Comparison of ENCODE assay signal across 8 cellular contexts in the genomic region with DNA sequence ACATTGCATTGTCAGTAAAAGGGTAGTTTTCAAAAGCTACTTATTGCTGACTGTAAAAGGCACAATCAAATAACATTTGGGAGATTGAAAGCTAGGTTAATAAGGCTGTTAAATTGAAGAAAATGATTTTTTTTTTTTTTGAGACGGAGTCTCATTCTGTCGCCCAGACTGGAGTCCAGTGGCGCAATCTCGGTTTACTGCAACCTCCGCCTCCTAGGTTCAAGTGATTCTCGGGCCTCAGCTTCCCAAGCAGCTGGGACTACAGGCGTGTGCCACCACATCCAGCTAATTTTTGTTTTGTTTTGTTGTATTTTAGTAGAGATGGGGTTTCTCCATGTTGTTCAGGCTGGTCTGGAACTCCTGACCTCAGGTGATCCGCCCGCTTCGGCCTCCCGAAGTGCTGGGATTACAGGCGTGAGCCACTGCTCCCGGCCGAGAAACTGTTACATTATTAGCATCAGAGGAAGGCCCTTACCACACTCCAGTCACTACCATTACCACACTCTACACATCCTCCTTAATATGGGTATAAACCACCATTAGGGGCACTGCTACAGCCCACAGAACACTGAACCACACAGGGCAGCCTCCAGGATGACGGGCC. TPM values are rescaled to one million over a fixed set of nuclear protein-coding genes. Genes with fewer than 3 reads are reported as not detected.
DNase-seq lines count a peak whose midpoint lies in the region; ATAC-seq and TF ChIP-seq lines count a peak whose summit lies in the region.

No MANE protein-coding gene starts in this region.

- TF ChIP-seq CTCF in OCI-LY7 (conservative IDR thresholded peaks at IDR 0.05; ENCODE audit: low read length), result no peak
- TF ChIP-seq CTCF in GM13976 (IDR thresholded peaks at IDR 0.05; ENCODE audit: borderline replicate concordance, control extremely low read depth, extremely low read depth, insufficient read depth, missing control alignments), result no peak

- H3K9me3 Mint-ChIP-seq in naive thymus-derived CD4-positive, alpha-beta T cell, result peaks cover 0 to 5% (median 0%) of the 10 kb centered on the region in 11 donors

- ATAC-seq in GM18861 (IDR thresholded peaks at IDR 0.05; ENCODE audit: unreplicated experiment) (peak; percentile 25), HG02623 (IDR thresholded peaks at IDR 0.05; ENCODE audit: unreplicated experiment) (peak; percentile 3)
- ATAC-seq in naive thymus-derived CD4-positive, alpha-beta T cell, result peak; percentile 12

- intact Hi-C loops in OCI-LY7 (cut with micrococcal nuclease; ENCODE audit: unreplicated experiment), result loop anchor here (5.0 kb wide), 1 partner anchor 251 kb away; a partner anchor contains a TSS
- intact Hi-C loops in naive thymus-derived CD4-positive, alpha-beta T cell (cut with micrococcal nuclease), result loop anchor here (1.0 to 10.0 kb wide), 4 partner anchors 702 to 1872 kb away; a partner anchor contains a TSS

- H3K4me3 Mint-ChIP-seq in naive thymus-derived CD4-positive, alpha-beta T cell, result peak overlapping the region; percentile 95 to 100 (median 98)

- peaks cover 47% of the 10 kb centered on the region for H3K79me2 ChIP-seq in OCI-LY7 (ENCODE audit: insufficient read depth, low read depth, low read length)

- peak overlapping the region; percentile 89 to 100 (median 99) for H3K27ac Mint-ChIP-seq in naive thymus-derived CD4-positive, alpha-beta T cell

- peaks cover 12 to 49% (median 40%) of the 10 kb centered on the region in 7 donors for H3K4me1 Mint-ChIP-seq in naive thymus-derived CD4-positive, alpha-beta T cell

- H4K20me1 ChIP-seq in OCI-LY7 (ENCODE audit: insufficient read depth, low read length), result peaks cover 15% of the 10 kb centered on the region; the same call in 1 of the 2 replicates

- DNase-seq in OCI-LY7 (ENCODE audit: low spot score) (no peak), GM13976 (ENCODE audit: low spot score) (no peak), SHP77 (lab: John Stamatoyannopoulos, UW) (no peak), NCI-H2029 treated with DMSO at 0.1 percent for 48 hours (lab: John Stamatoyannopoulos, UW) (no peak)
- DNase-seq in naive thymus-derived CD4-positive, alpha-beta T cell, result no peak

- peak overlapping the region; percentile 90 for H3K4me2 ChIP-seq in OCI-LY7 (ENCODE audit: low read length)

- peaks cover 0 to 2% (median 0%) of the 10 kb centered on the region in 5 donors for H3K27me3 Mint-ChIP-seq in naive thymus-derived CD4-positive, alpha-beta T cell

- 29% methylated on average over 15 of the region's 15 CpGs for WGBS in ectodermal cell, 2 experiments

- BruUV-seq in OCI-LY7 (replicated peaks; lab: Mats Ljungman, UMichigan), result no TSS peak

- H3K9me3 ChIP-seq in OCI-LY7 (ENCODE audit: low read length) (no peaks in the 10 kb centered on the region), ectodermal cell (ENCODE audit: control insufficient read depth, low read length) (no peaks in the 10 kb centered on the region)
- H3K9me3 ChIP-seq in naive thymus-derived CD4-positive, alpha-beta T cell (ENCODE audit: control insufficient read depth in 2 of 3, low read length in 3 of 3), result no peaks in the 10 kb centered on the region

- in situ Hi-C loops in GM13976 (cut with MboI; ENCODE audit: low sequenced_read_pairs, unreplicated experiment), result no loop called here

- peaks cover 37% of the 10 kb centered on the region for H3K36me3 ChIP-seq in OCI-LY7 (ENCODE audit: insufficient read depth, low read length)
- peaks cover 5% of the 10 kb centered on the region for H3K36me3 ChIP-seq in ectodermal cell (ENCODE audit: control insufficient read depth, insufficient read depth, low read length)
- H3K36me3 ChIP-seq in naive thymus-derived CD4-positive, alpha-beta T cell (ENCODE audit: control insufficient read depth in 2 of 3, insufficient read depth in 3 of 3, low read length in 3 of 3), result peaks cover 0 to 10% (median 0%) of the 10 kb centered on the region in 3 experiments

- CTCF ChIA-PET in OCI-LY7 (lab: Charles Lee; ENCODE audit: unreplicated experiment), result interaction anchor here (1.2 kb wide), 1 partner anchor 114 kb away, joined by 4 read pairs; no protein-coding TSS in a partner anchor
- CTCF ChIA-PET in naive thymus-derived CD4-positive, alpha-beta T cell (lab: Charles Lee), result interaction anchor here (0.6 to 1.3 kb wide), 4 partner anchors 37 to 306 kb away, joined by 3 to 6 read pairs (median 4); no protein-coding TSS in a partner anchor

- POLR2A ChIA-PET in OCI-LY7 (lab: Charles Lee), result interaction anchor here (0.6 to 2.2 kb wide), 11 partner anchors 10 to 460 kb away, joined by 3 to 10 read pairs (median 3); a partner anchor contains a TSS
- POLR2A ChIA-PET in naive thymus-derived CD4-positive, alpha-beta T cell (lab: Charles Lee), result interaction anchor here (0.6 to 2.5 kb wide), 7 partner anchors 8 to 452 kb away, joined by 3 to 9 read pairs (median 5); a partner anchor contains a TSS

- H3K4me3 ChIP-seq in OCI-LY7 (ENCODE audit: low read depth, low read length, poor library complexity, severe bottlenecking) (peak overlapping the region; percentile 92), ectodermal cell (ENCODE audit: insufficient read depth, low read depth, low read length) (peak overlapping the region; percentile 84)
- H3K4me3 ChIP-seq in naive thymus-derived CD4-positive, alpha-beta T cell (ENCODE audit: low read length), result peak overlapping the region; percentile 92

- peaks cover 0 to 10% (median 5%) of the 10 kb centered on the region in 5 donors for H3K36me3 Mint-ChIP-seq in naive thymus-derived CD4-positive, alpha-beta T cell

- H3K27ac ChIP-seq in OCI-LY7 (ENCODE audit: low read depth, low read length, poor library complexity, severe bottlenecking) (peak overlapping the region; percentile 68), ectodermal cell (ENCODE audit: insufficient read depth, low read depth, low read length, poor library complexity, severe bottlenecking) (no peak overlapping the region)
- peak overlapping the region; percentile 94 for H3K27ac ChIP-seq in naive thymus-derived CD4-positive, alpha-beta T cell (ENCODE audit: low read depth, low read length)

- H3K9me2 ChIP-seq in OCI-LY7 (ENCODE audit: insufficient read depth, low read length), result no peaks in the 10 kb centered on the region

- peaks cover 40% of the 10 kb centered on the region for H3K4me1 ChIP-seq in OCI-LY7 (ENCODE audit: insufficient read depth, low read length, poor library complexity, severe bottlenecking)
- no peaks in the 10 kb centered on the region for H3K4me1 ChIP-seq in ectodermal cell (ENCODE audit: control insufficient read depth, insufficient read depth, low read length)
- H3K4me1 ChIP-seq in naive thymus-derived CD4-positive, alpha-beta T cell (ENCODE audit: control insufficient read depth in 2 of 2, insufficient read depth in 2 of 2, low read length in 2 of 2), result peaks cover 4 to 12% of the 10 kb centered on the region in 2 donors

- H3K27me3 ChIP-seq in ectodermal cell (ENCODE audit: control insufficient read depth, insufficient read depth, low read length, poor library complexity, severe bottlenecking), result no peaks in the 10 kb centered on the region
- H3K27me3 ChIP-seq in naive thymus-derived CD4-positive, alpha-beta T cell (ENCODE audit: control insufficient read depth in 2 of 2, insufficient read depth in 2 of 2, low read length in 2 of 2), result no peaks in the 10 kb centered on the region

- H2AFZ ChIP-seq in OCI-LY7 (ENCODE audit: low read length), result peak overlapping the region; percentile 93; the same call in 1 of the 2 replicates

RNA-seq across cellular contexts. Expression of a gene that starts 1.0 kb away (rescaled TPM):
- 51.7 and 53.4 TPM in 2 replicates for total RNA-seq in OCI-LY7 (2014; rRNA removed; shearing (Covaris generic))
- total RNA-seq in OCI-LY7 (2022), result 75.3 and 84.0 TPM in 2 replicates
- 81.2 TPM for polyA plus RNA-seq in ectodermal cell (2013, experiment 1 of 4)
- 75.9 TPM for polyA plus RNA-seq in ectodermal cell (2013, experiment 2 of 4)
- polyA plus RNA-seq in ectodermal cell (2013, experiment 3 of 4), result 48.4 TPM
- polyA plus RNA-seq in ectodermal cell (2013, experiment 4 of 4), result 52.8 TPM
- 10 to 100 TPM; 14.7 to 36.6 (median 21.7) TPM for total RNA-seq in naive thymus-derived CD4-positive, alpha-beta T cell
- polyA plus RNA-seq in naive thymus-derived CD4-positive, alpha-beta T cell, result 10 to 100 TPM; 12.2 to 12.6 TPM

RNA-seq across cellular contexts. Expression of a gene that starts 45.7 kb away (rescaled TPM):
- total RNA-seq in OCI-LY7 (2014; rRNA removed; shearing (Covaris generic)), result 0.28 TPM in 1 of 2 replicates, not detected in the other
- 0.13 and 0.42 TPM in 2 replicates for total RNA-seq in OCI-LY7 (2022)
- polyA plus RNA-seq in ectodermal cell (2013, experiment 1 of 4), result not detected
- polyA plus RNA-seq in ectodermal cell (2013, experiment 2 of 4), result 0.09 TPM
- polyA plus RNA-seq in ectodermal cell (2013, experiment 3 of 4), result not detected
- polyA plus RNA-seq in ectodermal cell (2013, experiment 4 of 4), result not detected
- total RNA-seq in naive thymus-derived CD4-positive, alpha-beta T cell, result under 1 TPM in 2 of 5 experiments, not detected in 3; 0.17 to 0.22 TPM
- not detected for polyA plus RNA-seq in naive thymus-derived CD4-positive, alpha-beta T cell
